ENCODE assay signal across 20 cellular contexts in the genomic region with DNA sequence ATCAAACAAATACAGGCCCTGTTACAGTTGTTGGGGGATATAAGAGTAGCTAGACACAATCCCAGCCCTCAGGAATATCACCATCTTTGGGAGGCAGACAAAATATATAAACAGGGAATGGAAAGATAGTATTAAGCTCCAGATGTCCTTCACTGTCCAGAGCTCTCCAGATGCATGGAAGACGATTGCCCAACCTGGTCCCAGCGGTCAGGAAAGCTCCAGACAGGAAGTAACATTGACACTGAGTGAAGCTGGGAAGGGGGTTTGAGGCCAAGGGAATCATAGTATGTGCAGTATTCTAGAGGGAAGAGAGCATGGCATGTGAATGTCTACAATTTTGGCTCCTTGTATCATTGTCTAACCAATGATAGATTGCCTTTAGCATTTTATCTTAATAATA.
"Had no signal": no experiment of that assay in that cellular context is flagged by ENCODE, and none has a peak within 500 bp of the region (broad histone marks: within the 10 kb centered on the region; RNA-seq: fewer than 3 reads in every experiment).

No MANE protein-coding gene starts in this region.

- H3K27ac ChIP-seq: colonic mucosa, left lung, neural progenitor cell, ovary, stomach, thoracic aorta had no signal

- H3K9ac ChIP-seq: neural progenitor cell had no signal

- ATAC-seq: left lung; mucosa of descending colon; naive thymus-derived CD8-positive, alpha-beta T cell; sciatic nerve had no signal

- DNase-seq: caudate nucleus; colonic mucosa; effector CD4-positive, alpha-beta T cell; endodermal cell; erythroblast; immature natural killer cell; left lung; mucosa of descending colon; naive thymus-derived CD8-positive, alpha-beta T cell; nucleus accumbens; ovary; stimulated activated CD4-positive, alpha-beta T cell treated with anti-CD3 and anti-CD28 coated beads, Interleukin-2, amount 100 ng/mL, for 24 hours; stimulated activated CD4-positive, alpha-beta T cell treated with anti-CD3 and anti-CD28 coated beads, Interleukin-4, amount 100 ng/mL, for 4 hours; stimulated activated naive CD4-positive, alpha-beta T cell; stomach; substantia nigra had no signal

- H3K36me3 ChIP-seq: colonic mucosa, left lung, neural progenitor cell, ovary, stomach, thoracic aorta had no signal

- H3K4me3 ChIP-seq: colonic mucosa, left lung, lung, mucosa of descending colon, neural progenitor cell, ovary, stomach, thoracic aorta had no signal

- H3K9me3 ChIP-seq: colonic mucosa, left lung, mucosa of descending colon, ovary, stomach, thoracic aorta had no signal

- H2AFZ ChIP-seq: neural progenitor cell had no signal

- H3K4me2 ChIP-seq: neural progenitor cell had no signal

- H3K27me3 ChIP-seq: colonic mucosa, left lung, neural progenitor cell, ovary, stomach had no signal

- H3K4me1 ChIP-seq: colonic mucosa, left lung, neural progenitor cell had no signal
